ENCODE assay signal across 8 cellular contexts in the genomic region with DNA sequence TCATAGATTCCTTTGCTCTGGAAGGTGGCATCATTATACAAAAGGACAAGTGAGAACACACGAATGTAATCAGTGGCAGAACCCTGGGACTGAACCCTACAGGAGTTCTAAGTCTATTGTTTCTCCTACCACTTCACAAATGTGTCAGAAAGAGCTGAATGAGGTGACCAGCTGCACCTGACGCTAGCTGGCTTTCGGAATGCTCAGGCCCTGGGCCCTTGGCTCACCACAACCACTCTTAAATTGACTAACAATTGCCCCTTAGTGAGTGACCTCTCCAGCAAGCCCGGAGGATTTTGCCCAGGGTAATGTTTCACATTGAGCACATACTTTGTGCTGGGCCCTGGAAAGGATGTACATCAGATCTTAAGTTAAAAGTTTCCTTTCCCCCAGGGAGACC. TPM values are rescaled to one million over a fixed set of nuclear protein-coding genes. Genes with fewer than 3 reads are reported as not detected.
DNase-seq lines count a peak whose midpoint lies in the region; ATAC-seq lines count a peak whose summit lies in the region.

No MANE protein-coding gene starts in this region.

- no peaks in the 10 kb centered on the region for H3K9me3 Mint-ChIP-seq in activated CD4-positive, alpha-beta memory T cell treated with anti-CD3 and anti-CD28 coated beads, Interleukin-2, amount 10 ng/mL, durations not matched to agents 7 days and 5 days

- H3K27me3 ChIP-seq in H7 (ENCODE audit: control insufficient read depth, insufficient read depth, low read length) (no peaks in the 10 kb centered on the region), rectal smooth muscle tissue (ENCODE audit: control insufficient read depth, insufficient read depth, low read length) (no peaks in the 10 kb centered on the region)

- intact Hi-C loops in left ventricle myocardium superior (cut with micrococcal nuclease), result loop anchor here (2.0 kb wide), 1 partner anchor 40 kb away; the partner anchor contains the start of gene ABCA1

- H3K9ac ChIP-seq in rectal smooth muscle tissue (ENCODE audit: low read length), result no peak overlapping the region

- H3K4me3 Mint-ChIP-seq in activated CD4-positive, alpha-beta memory T cell treated with anti-CD3 and anti-CD28 coated beads, Interleukin-2, amount 10 ng/mL, durations not matched to agents 7 days and 5 days, result peak overlapping the region; percentile 79

- peaks cover 16% of the 10 kb centered on the region for H3K4me1 ChIP-seq in rectal smooth muscle tissue (ENCODE audit: control insufficient read depth, insufficient read depth, low read length)

- H3K27ac Mint-ChIP-seq in activated CD4-positive, alpha-beta memory T cell treated with anti-CD3 and anti-CD28 coated beads, Interleukin-2, amount 10 ng/mL, durations not matched to agents 7 days and 5 days, result no peak overlapping the region

- POLR2A ChIA-PET in activated CD4-positive, alpha-beta memory T cell treated with anti-CD3 and anti-CD28 coated beads, Interleukin-2, amount 10 ng/mL, durations not matched to agents 7 days and 5 days (lab: Charles Lee), result interaction anchor here (0.9 to 2.8 kb wide), 3 partner anchors 21 to 42 kb away, joined by 3 to 14 read pairs (median 8); no protein-coding TSS in a partner anchor

- no peaks in the 10 kb centered on the region for H3K36me3 Mint-ChIP-seq in activated CD4-positive, alpha-beta memory T cell treated with anti-CD3 and anti-CD28 coated beads, Interleukin-2, amount 10 ng/mL, durations not matched to agents 7 days and 5 days (ENCODE audit: low read depth)

- DNase-seq in H7 (peak; percentile 67), left ventricle myocardium superior (no peak), epidermal melanocyte (ENCODE audit: insufficient read length, low spot score) (no peak), NCI-H1417 (lab: John Stamatoyannopoulos, UW) (no peak), putamen (ENCODE audit: low spot score) (no peak)
- DNase-seq in activated CD4-positive, alpha-beta memory T cell treated with anti-CD3 and anti-CD28 coated beads, Interleukin-2, amount 10 ng/mL, durations not matched to agents 7 days and 5 days, result no peak

- H3K27ac ChIP-seq in rectal smooth muscle tissue (ENCODE audit: low read depth, low read length), result peak overlapping the region; percentile 99

- H3K4me3 ChIP-seq in H7 (ENCODE audit: insufficient read depth, low read depth, low read length) (no peak overlapping the region; the same call in 1 of the 2 replicates), rectal smooth muscle tissue (ENCODE audit: low read length) (peak overlapping the region; percentile 93)

- CTCF ChIA-PET in activated CD4-positive, alpha-beta memory T cell treated with anti-CD3 and anti-CD28 coated beads, Interleukin-2, amount 10 ng/mL, durations not matched to agents 7 days and 5 days (lab: Charles Lee), result interaction anchor here (1.7 to 2.4 kb wide), 2 partner anchors 42 to 70 kb away, joined by 3 to 15 read pairs; partner anchors contain the start of gene ABCA1

- H3K27me3 Mint-ChIP-seq in activated CD4-positive, alpha-beta memory T cell treated with anti-CD3 and anti-CD28 coated beads, Interleukin-2, amount 10 ng/mL, durations not matched to agents 7 days and 5 days, result peaks cover 25% of the 10 kb centered on the region

- ATAC-seq in left ventricle myocardium superior (peak; percentile 27), GM21619 (IDR thresholded peaks at IDR 0.05; ENCODE audit: unreplicated experiment) (no peak)

- peaks cover 10% of the 10 kb centered on the region for H3K4me1 Mint-ChIP-seq in activated CD4-positive, alpha-beta memory T cell treated with anti-CD3 and anti-CD28 coated beads, Interleukin-2, amount 10 ng/mL, durations not matched to agents 7 days and 5 days

- H3K36me3 ChIP-seq in H7 (replicated peaks; ENCODE audit: control insufficient read depth, insufficient read depth, low read length) (no peaks in the 10 kb centered on the region), rectal smooth muscle tissue (ENCODE audit: control insufficient read depth, insufficient read depth, low read length) (no peaks in the 10 kb centered on the region)

RNA-seq across cellular contexts. Expression of gene ABCA1, which starts 41.2 kb away (rescaled TPM):
- 2.9 and 3.6 TPM in 2 replicates for total RNA-seq in H7 (2014; rRNA removed; shearing (Covaris generic))
- 1 to 10 TPM in 1 of 2 experiments, under 1 TPM in 1; 0.93 to 1.6 TPM for total RNA-seq in activated CD4-positive, alpha-beta memory T cell treated with anti-CD3 and anti-CD28 coated beads, Interleukin-2, amount 10 ng/mL, durations not matched to agents 7 days and 5 days
- 13.0 TPM for total RNA-seq in left ventricle myocardium superior
